In the genomic region with DNA sequence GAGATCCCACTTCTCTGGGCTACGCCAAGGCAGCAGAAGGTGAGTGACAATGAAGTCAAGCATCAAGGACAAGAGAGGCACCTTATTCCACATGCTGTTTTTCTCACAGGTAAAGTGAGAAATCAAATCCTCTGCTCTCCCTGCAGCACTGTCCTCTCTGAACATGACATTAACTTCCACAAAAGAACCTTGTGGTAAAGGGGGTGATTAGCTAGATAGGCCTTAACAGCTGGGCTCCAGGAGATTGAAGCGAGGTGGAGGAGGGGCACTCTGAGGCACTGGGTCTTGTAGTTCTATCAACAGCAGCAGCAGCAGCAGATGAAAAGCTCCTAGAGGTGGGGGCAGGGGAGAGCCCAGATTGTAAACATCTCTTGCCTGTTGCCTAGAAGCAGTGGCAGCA, we compare ENCODE assay signal across 11 cellular contexts.
DNase-seq lines count a peak whose midpoint lies in the region; ATAC-seq and TF ChIP-seq lines count a peak whose summit lies in the region.
"Had no signal": no experiment of that assay in that cellular context is flagged by ENCODE, and none has a peak within 500 bp of the region (broad histone marks: within the 10 kb centered on the region; RNA-seq: fewer than 3 reads in every experiment).

No MANE protein-coding gene starts in this region.

- intact Hi-C loops in CD4-positive, alpha-beta T cell (cut with DNase I, micrococcal nuclease), result no loop called here

- H3K27ac Mint-ChIP-seq in neural crest cell (ENCODE audit: unreplicated experiment), result peak overlapping the region; percentile 96
- H3K27ac Mint-ChIP-seq in CD4-positive, alpha-beta T cell, result no peak overlapping the region
- H3K27ac Mint-ChIP-seq: natural killer cell had no signal

- CTCF ChIA-PET in CD4-positive, alpha-beta T cell (lab: Charles Lee), result interaction anchor here (1.0 kb wide), 1 partner anchor 13 kb away, joined by 3 read pairs; no protein-coding TSS in a partner anchor

- H3K9me3 ChIP-seq in CD4-positive, alpha-beta T cell (ENCODE audit: control insufficient read depth, low read length), result no peaks in the 10 kb centered on the region
- H3K9me3 ChIP-seq: BLaER1 had no signal

- POLR2A ChIA-PET in CD4-positive, alpha-beta T cell (lab: Charles Lee), result no interaction called here

- no peaks in the 10 kb centered on the region for H3K9me3 Mint-ChIP-seq in neural crest cell
- peaks cover 2% of the 10 kb centered on the region for H3K9me3 Mint-ChIP-seq in CD4-positive, alpha-beta T cell

- no peaks in the 10 kb centered on the region for H3K27me3 ChIP-seq in CD4-positive, alpha-beta T cell (ENCODE audit: control insufficient read depth, insufficient read depth, low read length)
- H3K27me3 ChIP-seq: BLaER1 had no signal

- no peak overlapping the region for H3K27ac ChIP-seq in CD4-positive, alpha-beta T cell (ENCODE audit: low read depth, low read length)
- H3K27ac ChIP-seq: BLaER1 had no signal

- H3K27me3 Mint-ChIP-seq in neural crest cell (ENCODE audit: low read depth), result no peaks in the 10 kb centered on the region
- H3K27me3 Mint-ChIP-seq in CD4-positive, alpha-beta T cell, result no peaks in the 10 kb centered on the region

- H3K36me3 Mint-ChIP-seq in neural crest cell (ENCODE audit: low read depth), result no peaks in the 10 kb centered on the region
- no peaks in the 10 kb centered on the region for H3K36me3 Mint-ChIP-seq in CD4-positive, alpha-beta T cell (ENCODE audit: low read depth)
- H3K36me3 Mint-ChIP-seq: natural killer cell had no signal

- no peak for ATAC-seq in CD4-positive, alpha-beta T cell (ENCODE audit: poor library complexity)
- ATAC-seq in GM18502 (IDR thresholded peaks at IDR 0.05; ENCODE audit: poor library complexity, unreplicated experiment), result no peak
- ATAC-seq: natural killer cell had no signal

- DNase-seq in ELF-1 (ENCODE audit: low read depth, low spot score) (peak; percentile 84), NCI-H2196 (lab: John Stamatoyannopoulos, UW; ENCODE audit: unreplicated experiment) (peak; percentile 74), fibroblast of villous mesenchyme (ENCODE audit: low read depth) (peak; percentile 32), neural crest cell (ENCODE audit: low read depth, low spot score) (peak; percentile 19), epidermal melanocyte (ENCODE audit: insufficient read length, low spot score) (no peak)
- no peak for DNase-seq in activated CD8-positive, alpha-beta memory T cell treated with anti-CD3 and anti-CD28 coated beads for 24 hours
- DNase-seq in CD4-positive, alpha-beta T cell, result no peak
- DNase-seq: activated CD4-positive, alpha-beta T cell treated with anti-CD3 and anti-CD28 coated beads for 4 hours; natural killer cell had no signal

- peaks cover 31% of the 10 kb centered on the region for H3K4me1 Mint-ChIP-seq in neural crest cell
- H3K4me1 Mint-ChIP-seq in CD4-positive, alpha-beta T cell (ENCODE audit: low read depth), result no peaks in the 10 kb centered on the region

- no peak overlapping the region for H3K4me3 Mint-ChIP-seq in neural crest cell
- H3K4me3 Mint-ChIP-seq in CD4-positive, alpha-beta T cell, result no peak overlapping the region
- H3K4me3 Mint-ChIP-seq: natural killer cell had no signal

- H3K4me3 ChIP-seq in fibroblast of villous mesenchyme (ENCODE audit: low read depth, low read length), result no peak overlapping the region
- H3K4me3 ChIP-seq: BLaER1 had no signal

- TF ChIP-seq CTCF in fibroblast of villous mesenchyme (IDR thresholded peaks at IDR 0.05; ENCODE audit: insufficient read depth, low read depth, low read length) (no peak), neural crest cell (conservative IDR thresholded peaks at IDR 0.05) (no peak)
- no peak for TF ChIP-seq CTCF in CD4-positive, alpha-beta T cell (IDR thresholded peaks at IDR 0.05)

Comparison
In these comparisons a context has a peak if more than half of its experiments do, and no peak if none do; other contexts are left out.
1. DNase-seq: peak in ELF-1 (single experiment), NCI-H2196 (single experiment), fibroblast of villous mesenchyme (single experiment) and neural crest cell (single experiment); none in epidermal melanocyte (single experiment), activated CD8-positive, alpha-beta memory T cell treated with anti-CD3 and anti-CD28 coated beads for 24 hours (single experiment) and CD4-positive, alpha-beta T cell (0 of 10).